Comparison of ENCODE assay signal across 8 cellular contexts in genomic region chr16:87853411-87854052, GRCh38. TPM values are rescaled to one million over a fixed set of nuclear protein-coding genes. Genes with fewer than 3 reads are reported as not detected.
A peak's percentile ranks its signal among the peaks of the same experiment; 100 is the strongest.
DNase-seq lines count a peak whose midpoint lies in the region; ATAC-seq and TF ChIP-seq lines count a peak whose summit lies in the region.

No MANE protein-coding gene starts in this region.

- H3K4me1 Mint-ChIP-seq in activated CD4-positive, alpha-beta T cell treated with anti-CD3 and anti-CD28 coated beads, Interleukin-2, amount 10 ng/mL, durations not matched to agents 24 days and 14 days, result peaks cover 51% of the 10 kb centered on the region
- H3K4me1 Mint-ChIP-seq in chondrocyte (ENCODE audit: low read depth), result peaks cover 78% of the 10 kb centered on the region

- TF ChIP-seq CTCF in chondrocyte (IDR thresholded peaks at IDR 0.05), result peak; percentile 9

- ATAC-seq in HG02571 (IDR thresholded peaks at IDR 0.05; ENCODE audit: unreplicated experiment) (peak; percentile 47), GM18873 (IDR thresholded peaks at IDR 0.05; ENCODE audit: low FRiP score, unreplicated experiment) (no peak)

- H3K27ac Mint-ChIP-seq in activated CD4-positive, alpha-beta T cell treated with anti-CD3 and anti-CD28 coated beads, Interleukin-2, amount 10 ng/mL, durations not matched to agents 24 days and 14 days, result peak overlapping the region; percentile 89
- peak overlapping the region; percentile 99 for H3K27ac Mint-ChIP-seq in chondrocyte (ENCODE audit: unreplicated experiment)

- peak; percentile 89 for DNase-seq in DMS53 (lab: John Stamatoyannopoulos, UW)
- DNase-seq in NCI-H446 treated with DMSO at 0.1 percent for 48 hours (lab: John Stamatoyannopoulos, UW), result peak; percentile 24
- DNase-seq in activated CD4-positive, alpha-beta T cell treated with anti-CD3 and anti-CD28 coated beads, Interleukin-2, amount 10 ng/mL, durations not matched to agents 24 days and 14 days, result peak; percentile 97
- DNase-seq in chondrocyte (ENCODE audit: low spot score), result peak; percentile 96
- peak; percentile 89 for DNase-seq in left kidney (ENCODE audit: low read depth, low spot score)
- peak; percentile 81 for DNase-seq in stimulated activated CD4-positive, alpha-beta T cell treated with anti-CD3 and anti-CD28 coated beads, Interleukin-2, amount 100 ng/mL, for 4 hours (ENCODE audit: low read depth)

- intact Hi-C loops in activated CD4-positive, alpha-beta T cell treated with anti-CD3 and anti-CD28 coated beads, Interleukin-2, amount 10 ng/mL, durations not matched to agents 24 days and 14 days (cut with micrococcal nuclease), result loop anchor here (1.0 kb wide), 1 partner anchor 74 kb away; no protein-coding TSS in a partner anchor

- peak overlapping the region; percentile 77 for H3K4me3 Mint-ChIP-seq in activated CD4-positive, alpha-beta T cell treated with anti-CD3 and anti-CD28 coated beads, Interleukin-2, amount 10 ng/mL, durations not matched to agents 24 days and 14 days
- peak overlapping the region; percentile 62 for H3K4me3 Mint-ChIP-seq in chondrocyte (ENCODE audit: unreplicated experiment)

- H3K27me3 Mint-ChIP-seq in activated CD4-positive, alpha-beta T cell treated with anti-CD3 and anti-CD28 coated beads, Interleukin-2, amount 10 ng/mL, durations not matched to agents 24 days and 14 days, result no peaks in the 10 kb centered on the region
- H3K27me3 Mint-ChIP-seq in chondrocyte (ENCODE audit: low read depth), result no peaks in the 10 kb centered on the region

- peaks cover 68% of the 10 kb centered on the region for H3K36me3 Mint-ChIP-seq in activated CD4-positive, alpha-beta T cell treated with anti-CD3 and anti-CD28 coated beads, Interleukin-2, amount 10 ng/mL, durations not matched to agents 24 days and 14 days (ENCODE audit: low read depth)
- H3K36me3 Mint-ChIP-seq in chondrocyte (ENCODE audit: low read depth), result peaks cover 19% of the 10 kb centered on the region

- H3K9me3 Mint-ChIP-seq in activated CD4-positive, alpha-beta T cell treated with anti-CD3 and anti-CD28 coated beads, Interleukin-2, amount 10 ng/mL, durations not matched to agents 24 days and 14 days, result no peaks in the 10 kb centered on the region
- H3K9me3 Mint-ChIP-seq in chondrocyte (ENCODE audit: low read depth), result no peaks in the 10 kb centered on the region

RNA-seq across cellular contexts. Expression of gene SLC7A5, which starts 15.8 kb away (rescaled TPM):
- total RNA-seq in activated CD4-positive, alpha-beta T cell treated with anti-CD3 and anti-CD28 coated beads, Interleukin-2, amount 10 ng/mL, durations not matched to agents 24 days and 14 days, result 408 and 410 TPM in 2 replicates
- total RNA-seq in chondrocyte, result 53.6 to 249 TPM (median 248 TPM) in 3 replicates

Comparison
In these comparisons a context has a peak if more than half of its experiments do, and no peak if none do; other contexts are left out.
1. DNase-seq: peak in every context shown above with its lines; median percentile 97 in activated CD4-positive, alpha-beta T cell treated with anti-CD3 and anti-CD28 coated beads, Interleukin-2, amount 10 ng/mL, durations not matched to agents 24 days and 14 days; 96 in chondrocyte; 89 in DMS53; 89 in left kidney; 81 in stimulated activated CD4-positive, alpha-beta T cell treated with anti-CD3 and anti-CD28 coated beads, Interleukin-2, amount 100 ng/mL, for 4 hours; 24 in NCI-H446 treated with DMSO at 0.1 percent for 48 hours.